Comparison of ENCODE assay signal across 1 cellular context in the genomic region with DNA sequence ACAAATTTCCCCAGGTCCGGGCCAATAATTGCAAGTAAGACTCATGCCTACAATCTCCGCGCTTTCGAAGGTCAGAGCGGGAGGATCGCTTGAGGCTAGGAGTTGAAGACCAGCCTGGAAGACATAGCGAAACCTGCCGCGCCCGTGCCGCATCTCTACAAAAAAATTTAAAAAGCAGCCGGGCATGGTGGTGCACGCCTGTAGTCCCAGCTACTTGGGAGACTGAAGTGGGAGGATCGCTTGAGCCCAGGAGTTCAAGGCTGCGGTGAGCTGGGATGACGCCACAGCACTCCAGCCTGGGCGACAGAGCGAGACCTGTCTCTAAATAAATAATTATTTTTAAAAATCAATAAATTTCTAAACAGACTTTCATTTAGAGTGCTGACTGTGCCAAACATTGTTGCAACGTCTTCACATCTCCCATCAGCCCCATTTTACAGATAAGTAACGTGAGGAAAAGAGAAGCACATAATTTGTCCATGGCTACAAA.
TF ChIP-seq lines count a peak whose summit lies in the region.

No MANE protein-coding gene starts in this region.

TF ChIP-seq in IMR-90, 13 proteins besides CTCF, POLR2A, EP300 and RAD21 (continued from another document):
- TF ChIP-seq, protein P1, sequence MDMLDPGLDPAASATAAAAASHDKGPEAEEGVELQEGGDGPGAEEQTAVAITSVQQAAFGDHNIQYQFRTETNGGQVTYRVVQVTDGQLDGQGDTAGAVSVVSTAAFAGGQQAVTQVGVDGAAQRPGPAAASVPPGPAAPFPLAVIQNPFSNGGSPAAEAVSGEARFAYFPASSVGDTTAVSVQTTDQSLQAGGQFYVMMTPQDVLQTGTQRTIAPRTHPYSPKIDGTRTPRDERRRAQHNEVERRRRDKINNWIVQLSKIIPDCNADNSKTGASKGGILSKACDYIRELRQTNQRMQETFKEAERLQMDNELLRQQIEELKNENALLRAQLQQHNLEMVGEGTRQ (IDR thresholded peaks at IDR 0.05; ENCODE audit: low read depth, low read length): no peak
- TF ChIP-seq FOS (IDR thresholded peaks at IDR 0.05; ENCODE audit: low read depth, low read length) (no peak), MAFK (IDR thresholded peaks at IDR 0.05; ENCODE audit: low read depth, low read length) (no peak), CEBPB (IDR thresholded peaks at IDR 0.05; ENCODE audit: low read depth, low read length) (no peak), RCOR1 (IDR thresholded peaks at IDR 0.05; ENCODE audit: insufficient replicate concordance, low read length) (no peak)
